In genomic region chr1:16727190-16728111, GRCh38 we compare ENCODE assay signal across 8 cellular contexts. TPM values are rescaled to one million over a fixed set of nuclear protein-coding genes. Genes with fewer than 3 reads are reported as not detected.
DNase-seq lines count a peak whose midpoint lies in the region; ATAC-seq and TF ChIP-seq lines count a peak whose summit lies in the region.

No MANE protein-coding gene starts in this region.

- DNase-seq in GM04504 (ENCODE audit: low read depth) = peak; percentile 3
- DNase-seq in Kasumi-1 (lab: John Stamatoyannopoulos, UW) = peak; percentile 37 to 45
- peak; percentile 26 to 49 for DNase-seq in activated CD4-positive, alpha-beta T cell treated with anti-CD3 and anti-CD28 coated beads for 4 hours
- peak; percentile 16 for DNase-seq in epithelial cell of prostate (ENCODE audit: low read depth, low spot score)
- DNase-seq in sciatic nerve (ENCODE audit: low spot score) = peak; percentile 72
- no peak for DNase-seq in esophagus squamous epithelium (lab: John Stamatoyannopoulos, UW)
- DNase-seq in amniotic stem cell (lab: John Stamatoyannopoulos, UW) = no peak

- WGBS in esophagus squamous epithelium, 2 donors = 73 to 77% methylated on average over 42 of the region's 42 CpGs

- no peak overlapping the region for H3K27ac ChIP-seq in epithelial cell of prostate
- no peak overlapping the region for H3K27ac ChIP-seq in esophagus squamous epithelium

- intact Hi-C loops in sciatic nerve (cut with DNase I) = no loop called here
- intact Hi-C loops in esophagus squamous epithelium (cut with DNase I) = no loop called here

- no peaks in the 10 kb centered on the region for H3K36me3 ChIP-seq in esophagus squamous epithelium

- TF ChIP-seq CTCF in esophagus squamous epithelium (IDR thresholded peaks at IDR 0.05) = no peak

- no peak overlapping the region for H3K4me3 ChIP-seq in esophagus squamous epithelium

- H3K27me3 ChIP-seq in esophagus squamous epithelium = peaks cover 0 to 46% (median 8%) of the 10 kb centered on the region in 4 donors

- no peaks in the 10 kb centered on the region for H3K9me3 ChIP-seq in esophagus squamous epithelium

- no peaks in the 10 kb centered on the region for H3K4me1 ChIP-seq in esophagus squamous epithelium

- TF ChIP-seq POLR2A in esophagus squamous epithelium (IDR thresholded peaks at IDR 0.05) = no peak

- ATAC-seq in sciatic nerve (peak; percentile 61), GM18870 (IDR thresholded peaks at IDR 0.05; ENCODE audit: unreplicated experiment) (no peak)

RNA-seq across cellular contexts. Expression of gene RNU1-4, which starts 12.9 kb away (rescaled TPM):
- total RNA-seq in sciatic nerve (13,769 TPM), esophagus squamous epithelium (under 1 TPM; under 0.01 TPM)

Comparison
In these comparisons a context has a peak if more than half of its experiments do, and no peak if none do; other contexts are left out.
1. DNase-seq: peak in GM04504 (single experiment), Kasumi-1 (2 of 2), activated CD4-positive, alpha-beta T cell treated with anti-CD3 and anti-CD28 coated beads for 4 hours (2 of 2), epithelial cell of prostate (single experiment) and sciatic nerve (single experiment); none in esophagus squamous epithelium (single experiment) and amniotic stem cell (single experiment).
2. RNA of gene RNU1-4, which starts 12.9 kb away (total RNA-seq): 13,769 TPM in sciatic nerve (single experiment); under 0.01 TPM in esophagus squamous epithelium; every median in the first group is over 1,000 times any median in the second.